Comparison of ENCODE assay signal across 19 cellular contexts in genomic region chrX:107398115-107398514, GRCh38. TPM values are rescaled to one million over a fixed set of nuclear protein-coding genes. Genes with fewer than 3 reads are reported as not detected.
DNase-seq lines count a peak whose midpoint lies in the region; ATAC-seq, FAIRE-seq and TF ChIP-seq lines count a peak whose summit lies in the region.
"Had no signal": no experiment of that assay in that cellular context is flagged by ENCODE, and none has a peak within 500 bp of the region (broad histone marks: within the 10 kb centered on the region; RNA-seq: fewer than 3 reads in every experiment).

No MANE protein-coding gene starts in this region.

- peak; percentile 83 for ATAC-seq in HG03159 (IDR thresholded peaks at IDR 0.05; ENCODE audit: unreplicated experiment)
- no peak for ATAC-seq in GM23338
- ATAC-seq: activated naive CD8-positive, alpha-beta T cell treated with anti-CD3 and anti-CD28 coated beads, Interleukin-2, amount 50 U/mL, for 24 hours had no signal

- no peaks in the 10 kb centered on the region for H3K9me2 ChIP-seq in GM23338 (ENCODE audit: insufficient read depth)

- TF ChIP-seq CTCF in GM20000 (IDR thresholded peaks at IDR 0.05; ENCODE audit: extremely low read depth, missing control alignments) (no peak), GM23338 (conservative IDR thresholded peaks at IDR 0.05; ENCODE audit: low read depth in 2 of 2) (no peak)

- peak; percentile 29 for FAIRE-seq in GM18507 (lab: Jason Lieb, UNC)

- DNase-seq in GM18507 (ENCODE audit: extremely low spot score, insufficient read length, low read depth), result no peak
- DNase-seq in GM20000 (ENCODE audit: low spot score), result peak; percentile 6
- peak; percentile 1 for DNase-seq in pons (ENCODE audit: low spot score)
- no peak for DNase-seq in NAMALWA (ENCODE audit: low spot score)
- no peak for DNase-seq in GM23338 (ENCODE audit: low spot score)
- DNase-seq in hepatic stellate cell (ENCODE audit: low spot score), result no peak
- DNase-seq: activated CD4-positive, alpha-beta memory T cell treated with anti-CD3 and anti-CD28 coated beads for 36 hours; activated naive CD8-positive, alpha-beta T cell treated with anti-CD3 and anti-CD28 coated beads, Interleukin-2, amount 50 U/mL, for 24 hours; effector CD4-positive, alpha-beta T cell; hippocampal formation; KG1; kidney glomerular epithelial cell; NCI-H146; NCI-H446; right lobe of liver had no signal

- H3F3A ChIP-seq in GM23338 (replicated peaks; ENCODE audit: low read depth), result no peaks in the 10 kb centered on the region

- H3K36me3 ChIP-seq in GM23338 (ENCODE audit: insufficient read depth), result no peaks in the 10 kb centered on the region
- H3K36me3 ChIP-seq: right lobe of liver had no signal

- H4K20me1 ChIP-seq in GM23338 (replicated peaks; ENCODE audit: insufficient read depth), result no peaks in the 10 kb centered on the region

- H3K36me3 Mint-ChIP-seq in GM23338 (ENCODE audit: low read depth), result no peaks in the 10 kb centered on the region
- H3K36me3 Mint-ChIP-seq: activated CD4-positive, alpha-beta memory T cell treated with anti-CD3 and anti-CD28 coated beads for 36 hours had no signal

- no peak overlapping the region for H3K27ac Mint-ChIP-seq in GM23338
- H3K27ac Mint-ChIP-seq: activated CD4-positive, alpha-beta memory T cell treated with anti-CD3 and anti-CD28 coated beads for 36 hours; activated naive CD8-positive, alpha-beta T cell treated with anti-CD3 and anti-CD28 coated beads, Interleukin-2, amount 50 U/mL, for 24 hours; activated T-helper 1 cell treated with anti-CD3 and anti-CD28 coated beads, Interleukin-12 subunit alpha, Interleukin-12 subunit beta, Interleukin-2, Interleukin-4 antibody, amounts not matched to agents 30 ng/mL and 10 ng/mL and 1 ng/mL, durations not matched to agents 14 hours and 24 hours and 36 hours had no signal

- H3K4me1 Mint-ChIP-seq in GM23338, result no peaks in the 10 kb centered on the region
- H3K4me1 Mint-ChIP-seq: activated naive CD8-positive, alpha-beta T cell treated with anti-CD3 and anti-CD28 coated beads, Interleukin-2, amount 50 U/mL, for 24 hours had no signal

- no peaks in the 10 kb centered on the region for H3K27me3 Mint-ChIP-seq in GM23338 (ENCODE audit: insufficient read depth, low read depth, poor library complexity)
- H3K27me3 Mint-ChIP-seq: activated naive CD8-positive, alpha-beta T cell treated with anti-CD3 and anti-CD28 coated beads, Interleukin-2, amount 50 U/mL, for 24 hours had no signal

- no peaks in the 10 kb centered on the region for H3K79me2 ChIP-seq in GM23338 (replicated peaks; ENCODE audit: insufficient read depth)

- H3K9me3 Mint-ChIP-seq in GM23338, result no peaks in the 10 kb centered on the region; the same call in 2 of the 3 replicates
- H3K9me3 Mint-ChIP-seq: activated naive CD8-positive, alpha-beta T cell treated with anti-CD3 and anti-CD28 coated beads, Interleukin-2, amount 50 U/mL, for 24 hours had no signal

- H3K4me2 ChIP-seq in GM23338, result no peak overlapping the region

- H3K27ac ChIP-seq in GM23338 (ENCODE audit: low read depth), result no peak overlapping the region
- H3K27ac ChIP-seq: HL-60, right lobe of liver had no signal

- no peaks in the 10 kb centered on the region for H3K4me1 ChIP-seq in GM23338 (ENCODE audit: insufficient read depth)
- H3K4me1 ChIP-seq: right lobe of liver had no signal

- no peak overlapping the region for H2AFZ ChIP-seq in GM23338

- no peak overlapping the region for H3K4me3 Mint-ChIP-seq in GM23338
- H3K4me3 Mint-ChIP-seq: activated CD4-positive, alpha-beta memory T cell treated with anti-CD3 and anti-CD28 coated beads for 36 hours; activated naive CD8-positive, alpha-beta T cell treated with anti-CD3 and anti-CD28 coated beads, Interleukin-2, amount 50 U/mL, for 24 hours; activated T-helper 1 cell treated with anti-CD3 and anti-CD28 coated beads, Interleukin-12 subunit alpha, Interleukin-12 subunit beta, Interleukin-2, Interleukin-4 antibody, amounts not matched to agents 30 ng/mL and 10 ng/mL and 1 ng/mL, durations not matched to agents 14 hours and 24 hours and 36 hours had no signal

- no peaks in the 10 kb centered on the region for H3K27me3 ChIP-seq in GM23338 (ENCODE audit: insufficient read depth)
- H3K27me3 ChIP-seq: right lobe of liver had no signal

- no peak overlapping the region for H3K4me3 ChIP-seq in GM23338
- H3K4me3 ChIP-seq: right lobe of liver had no signal

TF ChIP-seq in GM23338, 12 proteins besides CTCF, POLR2A, EP300 and RAD21:
- TF ChIP-seq POLR2AphosphoS5 (IDR thresholded peaks at IDR 0.05; ENCODE audit: low read depth) (no peak), NANOG (IDR thresholded peaks at IDR 0.05; ENCODE audit: borderline replicate concordance) (no peak), EZH2phosphoT487 (IDR thresholded peaks at IDR 0.05; ENCODE audit: unreplicated experiment) (no peak), JUNB (IDR thresholded peaks at IDR 0.05; ENCODE audit: unreplicated experiment) (no peak), ZNF114 (CRISPR knock-in tag; IDR thresholded peaks at IDR 0.05) (no peak)
- TF ChIP-seq, protein P1, sequence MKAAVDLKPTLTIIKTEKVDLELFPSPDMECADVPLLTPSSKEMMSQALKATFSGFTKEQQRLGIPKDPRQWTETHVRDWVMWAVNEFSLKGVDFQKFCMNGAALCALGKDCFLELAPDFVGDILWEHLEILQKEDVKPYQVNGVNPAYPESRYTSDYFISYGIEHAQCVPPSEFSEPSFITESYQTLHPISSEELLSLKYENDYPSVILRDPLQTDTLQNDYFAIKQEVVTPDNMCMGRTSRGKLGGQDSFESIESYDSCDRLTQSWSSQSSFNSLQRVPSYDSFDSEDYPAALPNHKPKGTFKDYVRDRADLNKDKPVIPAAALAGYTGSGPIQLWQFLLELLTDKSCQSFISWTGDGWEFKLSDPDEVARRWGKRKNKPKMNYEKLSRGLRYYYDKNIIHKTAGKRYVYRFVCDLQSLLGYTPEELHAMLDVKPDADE (IDR thresholded peaks at IDR 0.05), result no peak
- TF ChIP-seq, protein P2, sequence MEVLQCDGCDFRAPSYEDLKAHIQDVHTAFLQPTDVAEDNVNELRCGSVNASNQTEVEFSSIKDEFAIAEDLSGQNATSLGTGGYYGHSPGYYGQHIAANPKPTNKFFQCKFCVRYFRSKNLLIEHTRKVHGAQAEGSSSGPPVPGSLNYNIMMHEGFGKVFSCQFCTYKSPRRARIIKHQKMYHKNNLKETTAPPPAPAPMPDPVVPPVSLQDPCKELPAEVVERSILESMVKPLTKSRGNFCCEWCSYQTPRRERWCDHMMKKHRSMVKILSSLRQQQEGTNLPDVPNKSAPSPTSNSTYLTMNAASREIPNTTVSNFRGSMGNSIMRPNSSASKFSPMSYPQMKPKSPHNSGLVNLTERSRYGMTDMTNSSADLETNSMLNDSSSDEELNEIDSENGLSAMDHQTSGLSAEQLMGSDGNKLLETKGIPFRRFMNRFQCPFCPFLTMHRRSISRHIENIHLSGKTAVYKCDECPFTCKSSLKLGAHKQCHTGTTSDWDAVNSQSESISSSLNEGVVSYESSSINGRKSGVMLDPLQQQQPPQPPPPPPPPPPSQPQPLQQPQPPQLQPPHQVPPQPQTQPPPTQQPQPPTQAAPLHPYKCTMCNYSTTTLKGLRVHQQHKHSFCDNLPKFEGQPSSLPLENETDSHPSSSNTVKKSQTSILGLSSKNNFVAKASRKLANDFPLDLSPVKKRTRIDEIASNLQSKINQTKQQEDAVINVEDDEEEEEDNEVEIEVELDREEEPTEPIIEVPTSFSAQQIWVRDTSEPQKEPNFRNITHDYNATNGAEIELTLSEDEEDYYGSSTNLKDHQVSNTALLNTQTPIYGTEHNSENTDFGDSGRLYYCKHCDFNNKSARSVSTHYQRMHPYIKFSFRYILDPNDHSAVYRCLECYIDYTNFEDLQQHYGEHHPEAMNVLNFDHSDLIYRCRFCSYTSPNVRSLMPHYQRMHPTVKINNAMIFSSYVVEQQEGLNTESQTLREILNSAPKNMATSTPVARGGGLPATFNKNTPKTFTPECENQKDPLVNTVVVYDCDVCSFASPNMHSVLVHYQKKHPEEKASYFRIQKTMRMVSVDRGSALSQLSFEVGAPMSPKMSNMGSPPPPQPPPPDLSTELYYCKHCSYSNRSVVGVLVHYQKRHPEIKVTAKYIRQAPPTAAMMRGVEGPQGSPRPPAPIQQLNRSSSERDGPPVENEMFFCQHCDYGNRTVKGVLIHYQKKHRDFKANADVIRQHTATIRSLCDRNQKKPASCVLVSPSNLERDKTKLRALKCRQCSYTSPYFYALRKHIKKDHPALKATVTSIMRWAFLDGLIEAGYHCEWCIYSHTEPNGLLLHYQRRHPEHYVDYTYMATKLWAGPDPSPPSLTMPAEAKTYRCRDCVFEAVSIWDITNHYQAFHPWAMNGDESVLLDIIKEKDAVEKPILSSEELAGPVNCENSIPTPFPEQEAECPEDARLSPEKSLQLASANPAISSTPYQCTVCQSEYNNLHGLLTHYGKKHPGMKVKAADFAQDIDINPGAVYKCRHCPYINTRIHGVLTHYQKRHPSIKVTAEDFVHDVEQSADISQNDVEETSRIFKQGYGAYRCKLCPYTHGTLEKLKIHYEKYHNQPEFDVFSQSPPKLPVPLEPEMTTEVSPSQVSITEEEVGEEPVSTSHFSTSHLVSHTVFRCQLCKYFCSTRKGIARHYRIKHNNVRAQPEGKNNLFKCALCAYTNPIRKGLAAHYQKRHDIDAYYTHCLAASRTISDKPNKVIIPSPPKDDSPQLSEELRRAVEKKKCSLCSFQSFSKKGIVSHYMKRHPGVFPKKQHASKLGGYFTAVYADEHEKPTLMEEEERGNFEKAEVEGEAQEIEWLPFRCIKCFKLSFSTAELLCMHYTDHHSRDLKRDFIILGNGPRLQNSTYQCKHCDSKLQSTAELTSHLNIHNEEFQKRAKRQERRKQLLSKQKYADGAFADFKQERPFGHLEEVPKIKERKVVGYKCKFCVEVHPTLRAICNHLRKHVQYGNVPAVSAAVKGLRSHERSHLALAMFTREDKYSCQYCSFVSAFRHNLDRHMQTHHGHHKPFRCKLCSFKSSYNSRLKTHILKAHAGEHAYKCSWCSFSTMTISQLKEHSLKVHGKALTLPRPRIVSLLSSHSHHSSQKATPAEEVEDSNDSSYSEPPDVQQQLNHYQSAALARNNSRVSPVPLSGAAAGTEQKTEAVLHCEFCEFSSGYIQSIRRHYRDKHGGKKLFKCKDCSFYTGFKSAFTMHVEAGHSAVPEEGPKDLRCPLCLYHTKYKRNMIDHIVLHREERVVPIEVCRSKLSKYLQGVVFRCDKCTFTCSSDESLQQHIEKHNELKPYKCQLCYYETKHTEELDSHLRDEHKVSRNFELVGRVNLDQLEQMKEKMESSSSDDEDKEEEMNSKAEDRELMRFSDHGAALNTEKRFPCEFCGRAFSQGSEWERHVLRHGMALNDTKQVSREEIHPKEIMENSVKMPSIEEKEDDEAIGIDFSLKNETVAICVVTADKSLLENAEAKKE (CRISPR knock-in tag; IDR thresholded peaks at IDR 0.05), result no peak
TF ChIP-seq in GM23338: peak in this region for 0.

RNA-seq across cellular contexts. Expression of gene FRMPD3, which starts 51.3 kb away (rescaled TPM):
- 1.4 and 1.8 TPM in 2 replicates for total RNA-seq in GM23338 (2014; rRNA removed; shearing (Covaris generic))
- polyA plus RNA-seq in GM23338 (2016; fragmentation: Nextera tagmentation; extraction: Ambion mirVana), result 0.11 and 0.16 TPM in 2 replicates
- total RNA-seq: activated CD4-positive, alpha-beta memory T cell treated with anti-CD3 and anti-CD28 coated beads for 36 hours; activated T-helper 1 cell treated with anti-CD3 and anti-CD28 coated beads, Interleukin-12 subunit alpha, Interleukin-12 subunit beta, Interleukin-2, Interleukin-4 antibody, amounts not matched to agents 30 ng/mL and 10 ng/mL and 1 ng/mL, durations not matched to agents 14 hours and 24 hours and 36 hours; fibroblast of lung; right lobe of liver had no signal

Comparison
In these comparisons a context has a peak if more than half of its experiments do, and no peak if none do; other contexts are left out.
1. DNase-seq: peak in GM20000 (single experiment) and pons (single experiment); none in GM18507 (single experiment), NAMALWA (single experiment), GM23338 (single experiment) and hepatic stellate cell (single experiment).